7 cellular contexts compared by ENCODE assay signal in genomic region chr16:11667824-11668589, GRCh38. TPM values are rescaled to one million over a fixed set of nuclear protein-coding genes. Genes with fewer than 3 reads are reported as not detected.
DNase-seq lines count a peak whose midpoint lies in the region; ATAC-seq, FAIRE-seq and TF ChIP-seq lines count a peak whose summit lies in the region.

Gene SNN, plus strand, starts transcription at chr16:11668455. Its CDS starts 7,605 bp downstream, at chr16:11676060.

- H2AFZ ChIP-seq in keratinocyte (ENCODE audit: control insufficient read depth, low read length), result peak within 1 kb of the TSS; percentile 73

- DNase-seq in NCI-H2196 treated with DMSO at 0.1 percent for 48 hours (lab: John Stamatoyannopoulos, UW; ENCODE audit: unreplicated experiment) (peak; percentile 49), keratinocyte (ENCODE audit: low read depth, low spot score) (no peak)
- DNase-seq in activated CD4-positive, CD25-positive, alpha-beta regulatory T cell treated with anti-CD3 and anti-CD28 coated beads, Interleukin-2, amount 50 U/mL, for 16 hours (ENCODE audit: low read depth, low spot score), result peak; percentile 70
- peak; percentile 81 for DNase-seq in central memory CD4-positive, alpha-beta T cell
- DNase-seq in stimulated activated CD4-positive, alpha-beta T cell treated with anti-CD3 and anti-CD28 coated beads, Interleukin-12 subunit alpha, Interleukin-12 subunit beta, amount 100 ng/mL, for 4 hours, result peak; percentile 88

- dilution Hi-C loops in keratinocyte (cut with MboI; ENCODE audit: extremely low pct_ligation_motif_present, low sequenced_read_pairs), result no loop called here

- H3K27ac ChIP-seq in keratinocyte (ENCODE audit: control insufficient read depth, insufficient read depth, low read length), result no peak within 1 kb of the TSS

- H3K27me3 ChIP-seq in keratinocyte (ENCODE audit: control insufficient read depth, extremely low read depth, insufficient read depth, low read length), result no peaks in the 10 kb centered on the region

- H3K79me2 ChIP-seq in keratinocyte (ENCODE audit: control insufficient read depth, insufficient read depth, low read length), result peaks cover 12% of the 10 kb centered on the region

- peaks cover 6% of the 10 kb centered on the region for H4K20me1 ChIP-seq in keratinocyte (ENCODE audit: control insufficient read depth, extremely low read depth, insufficient read depth, low read length)

- TF ChIP-seq CTCF in keratinocyte (optimal IDR thresholded peaks at IDR 0.05 in 1 of 3, IDR thresholded peaks at IDR 0.05 in 1 of 3, conservative IDR thresholded peaks at IDR 0.05 in 1 of 3; ENCODE audit: extremely low read depth in 1 of 3, insufficient read depth in 2 of 3, low read length in 3 of 3), result no peak

- H3K4me3 ChIP-seq in keratinocyte (ENCODE audit: control insufficient read depth in 2 of 3, extremely low read depth in 1 of 3, insufficient read depth in 2 of 3, low read depth in 1 of 3, low read length in 3 of 3), result peak within 1 kb of the TSS; percentile 51 to 77 (median 73)

- FAIRE-seq in keratinocyte (lab: Jason Lieb, UNC), result no peak

- no peaks in the 10 kb centered on the region for H3K9me3 ChIP-seq in keratinocyte (ENCODE audit: control insufficient read depth, low read depth, low read length)

- ATAC-seq in GM18498 (IDR thresholded peaks at IDR 0.05; ENCODE audit: unreplicated experiment) (peak; percentile 74), HG02885 (IDR thresholded peaks at IDR 0.05; ENCODE audit: poor library complexity, unreplicated experiment) (peak; percentile 80)

- H3K4me2 ChIP-seq in keratinocyte (ENCODE audit: control insufficient read depth, extremely low read depth, insufficient read depth, low read depth, low read length), result peak within 1 kb of the TSS; percentile 67

- H3K9me1 ChIP-seq in keratinocyte (ENCODE audit: control insufficient read depth, extremely low read depth, insufficient read depth, low read length), result no peaks in the 10 kb centered on the region

- H3K4me1 ChIP-seq in keratinocyte (ENCODE audit: control insufficient read depth, extremely low read depth, insufficient read depth, low read length), result peaks cover 2% of the 10 kb centered on the region

- H3K9ac ChIP-seq in keratinocyte (ENCODE audit: control insufficient read depth, extremely low read depth, insufficient read depth, low read length), result peak within 1 kb of the TSS; percentile 66

- H3K36me3 ChIP-seq in keratinocyte (ENCODE audit: control insufficient read depth in 2 of 2, extremely low read depth in 1 of 2, insufficient read depth in 2 of 2, low read length in 2 of 2), result no peaks in the 10 kb centered on the region

RNA-seq across cellular contexts. Expression of gene SNN, which starts in this region (rescaled TPM):
- polyA plus RNA-seq in keratinocyte, result 15.9 to 18.1 TPM (median 17.3 TPM) in 3 replicates
- polyA plus RNA-seq in keratinocyte (2011; ENCODE audit: low read depth), result 6.6 TPM
- polyA plus RNA-seq in keratinocyte (2011; cell fraction: cytosol; rRNA removed), result 19.3 and 21.9 TPM in 2 replicates
- 16.5 and 16.8 TPM in 2 replicates for polyA plus RNA-seq in keratinocyte (2011; cell fraction: nucleus; rRNA removed)
- 12.8 and 15.6 TPM in 2 replicates for polyA plus RNA-seq in keratinocyte (2012; ENCODE audit: low replicate concordance)
- polyA minus RNA-seq in keratinocyte, result 10.2 to 11.8 TPM (median 11.2 TPM) in 3 replicates
- polyA minus RNA-seq in keratinocyte (2011; cell fraction: cytosol; rRNA and poly(A)+ RNA removed), result 17.3 TPM
- polyA minus RNA-seq in keratinocyte (2011; cell fraction: nucleus; rRNA and poly(A)+ RNA removed), result 6.4 and 10.1 TPM in 2 replicates
